Comparison of ENCODE assay signal across 19 cellular contexts in the genomic region with DNA sequence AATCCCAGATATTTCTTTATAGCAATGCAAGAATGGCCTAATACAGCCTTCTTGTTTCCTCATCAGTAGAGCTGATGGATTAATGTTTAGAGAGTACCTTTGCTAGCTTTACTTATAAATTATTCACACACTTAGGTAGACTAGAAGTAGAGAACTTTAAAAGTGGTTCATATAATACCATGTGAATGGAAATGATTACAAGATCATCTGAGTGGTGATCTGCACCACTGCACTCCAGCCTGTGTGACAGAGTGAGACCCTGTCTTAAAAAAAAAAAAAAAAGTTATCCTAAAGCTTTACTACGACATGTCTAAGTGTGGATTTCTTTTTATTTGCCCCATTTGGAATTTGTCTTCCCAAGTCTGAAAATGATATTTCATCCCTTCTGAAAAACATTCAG. TPM values are rescaled to one million over a fixed set of nuclear protein-coding genes. Genes with fewer than 3 reads are reported as not detected.
DNase-seq lines count a peak whose midpoint lies in the region; ATAC-seq and TF ChIP-seq lines count a peak whose summit lies in the region.
"Had no signal": no experiment of that assay in that cellular context is flagged by ENCODE, and none has a peak within 500 bp of the region (broad histone marks: within the 10 kb centered on the region; RNA-seq: fewer than 3 reads in every experiment).

No MANE protein-coding gene starts in this region.

- CTCF ChIA-PET in activated CD8-positive, alpha-beta T cell treated with anti-CD3 and anti-CD28 coated beads, Interleukin-2, amount 10 ng/mL, durations not matched to agents 7 days and 5 days (lab: Charles Lee) = no interaction called here

- no peak for ATAC-seq in stimulated activated naive CD8-positive, alpha-beta T cell treated with anti-CD3 and anti-CD28 coated beads, Interleukin-15, amount 100 ng/mL, for 72 hours
- no peak for ATAC-seq in activated CD8-positive, alpha-beta T cell treated with anti-CD3 and anti-CD28 coated beads, Interleukin-2, amount 10 ng/mL, durations not matched to agents 7 days and 5 days
- no peak for ATAC-seq in HG03342 (IDR thresholded peaks at IDR 0.05; ENCODE audit: unreplicated experiment)
- ATAC-seq: CD8-positive, alpha-beta T cell; GM12878 had no signal

- no peak for DNase-seq in stimulated activated naive CD8-positive, alpha-beta T cell treated with anti-CD3 and anti-CD28 coated beads, Interleukin-15, amount 100 ng/mL, for 72 hours
- no peak for DNase-seq in chondrocyte (ENCODE audit: low spot score)
- no peak for DNase-seq in SKM-1 treated with dmso at 0.1 percent for 144 hours (lab: John Stamatoyannopoulos, UW; ENCODE audit: unreplicated experiment)
- no peak for DNase-seq in activated CD8-positive, alpha-beta T cell treated with anti-CD3 and anti-CD28 coated beads, Interleukin-2, amount 10 ng/mL, durations not matched to agents 7 days and 5 days
- no peak for DNase-seq in T-helper 1 cell
- DNase-seq: Caco-2; CD4-positive, CD25-positive, alpha-beta regulatory T cell; CD8-positive, alpha-beta T cell; DMS 273 treated with DMSO at 0.1 percent for 48 hours; DMS79; EL; GDM1; GOT3; HFFc6 had no signal

- peaks cover 15% of the 10 kb centered on the region for H3K27me3 Mint-ChIP-seq in stimulated activated naive CD8-positive, alpha-beta T cell treated with anti-CD3 and anti-CD28 coated beads, Interleukin-15, Interleukin-2, amounts not matched to agents 100 ng/mL and 50 ng/mL, for 24 hours
- peaks cover 18% of the 10 kb centered on the region for H3K27me3 Mint-ChIP-seq in stimulated activated naive CD8-positive, alpha-beta T cell treated with anti-CD3 and anti-CD28 coated beads, Interleukin-15, amount 100 ng/mL, for 72 hours
- H3K27me3 Mint-ChIP-seq in chondrocyte (ENCODE audit: low read depth) (no peaks in the 10 kb centered on the region), nephron (ENCODE audit: low read depth) (no peaks in the 10 kb centered on the region)
- peaks cover 13% of the 10 kb centered on the region for H3K27me3 Mint-ChIP-seq in activated CD8-positive, alpha-beta T cell treated with anti-CD3 and anti-CD28 coated beads, Interleukin-2, amount 10 ng/mL, durations not matched to agents 7 days and 5 days (ENCODE audit: low read depth)
- H3K27me3 Mint-ChIP-seq: B cell; CD4-positive, CD25-positive, alpha-beta regulatory T cell had no signal

- TF ChIP-seq CTCF in chondrocyte (IDR thresholded peaks at IDR 0.05) (no peak), nephron (IDR thresholded peaks at IDR 0.05; ENCODE audit: unreplicated experiment in 3 of 3) (no peak)

- POLR2A ChIA-PET in activated CD8-positive, alpha-beta T cell treated with anti-CD3 and anti-CD28 coated beads, Interleukin-2, amount 10 ng/mL, durations not matched to agents 7 days and 5 days (lab: Charles Lee) = no interaction called here

- H3K9me3 Mint-ChIP-seq in stimulated activated naive CD8-positive, alpha-beta T cell treated with anti-CD3 and anti-CD28 coated beads, Interleukin-15, Interleukin-2, amounts not matched to agents 100 ng/mL and 50 ng/mL, for 24 hours = peaks cover 4% of the 10 kb centered on the region
- H3K9me3 Mint-ChIP-seq in stimulated activated naive CD8-positive, alpha-beta T cell treated with anti-CD3 and anti-CD28 coated beads, Interleukin-15, amount 100 ng/mL, for 72 hours = peaks cover 0 to 3% of the 10 kb centered on the region in 2 donors
- peaks cover 7% of the 10 kb centered on the region for H3K9me3 Mint-ChIP-seq in chondrocyte (ENCODE audit: low read depth)
- no peaks in the 10 kb centered on the region for H3K9me3 Mint-ChIP-seq in nephron
- H3K9me3 Mint-ChIP-seq in activated CD8-positive, alpha-beta T cell treated with anti-CD3 and anti-CD28 coated beads, Interleukin-2, amount 10 ng/mL, durations not matched to agents 7 days and 5 days (ENCODE audit: insufficient read depth) = no peaks in the 10 kb centered on the region
- H3K9me3 Mint-ChIP-seq: CD8-positive, alpha-beta T cell had no signal

- peak overlapping the region; percentile 74 for H3K27ac Mint-ChIP-seq in stimulated activated naive CD8-positive, alpha-beta T cell treated with anti-CD3 and anti-CD28 coated beads, Interleukin-15, Interleukin-2, amounts not matched to agents 100 ng/mL and 50 ng/mL, for 24 hours
- H3K27ac Mint-ChIP-seq in stimulated activated naive CD8-positive, alpha-beta T cell treated with anti-CD3 and anti-CD28 coated beads, Interleukin-15, amount 100 ng/mL, for 72 hours = no peak overlapping the region
- H3K27ac Mint-ChIP-seq in chondrocyte (ENCODE audit: unreplicated experiment) = peak overlapping the region; percentile 47
- H3K27ac Mint-ChIP-seq in nephron = peak overlapping the region in 2 of 3 experiments; percentile 33 to 67
- H3K27ac Mint-ChIP-seq in activated CD8-positive, alpha-beta T cell treated with anti-CD3 and anti-CD28 coated beads, Interleukin-2, amount 10 ng/mL, durations not matched to agents 7 days and 5 days = no peak overlapping the region
- H3K27ac Mint-ChIP-seq: B cell; CD4-positive, CD25-positive, alpha-beta regulatory T cell; CD8-positive, alpha-beta T cell; HFFc6 had no signal

- no peak overlapping the region for H3K4me3 Mint-ChIP-seq in stimulated activated naive CD8-positive, alpha-beta T cell treated with anti-CD3 and anti-CD28 coated beads, Interleukin-15, Interleukin-2, amounts not matched to agents 100 ng/mL and 50 ng/mL, for 24 hours
- H3K4me3 Mint-ChIP-seq in stimulated activated naive CD8-positive, alpha-beta T cell treated with anti-CD3 and anti-CD28 coated beads, Interleukin-15, amount 100 ng/mL, for 72 hours = no peak overlapping the region
- H3K4me3 Mint-ChIP-seq in chondrocyte (ENCODE audit: unreplicated experiment) = no peak overlapping the region
- H3K4me3 Mint-ChIP-seq in nephron = no peak overlapping the region
- H3K4me3 Mint-ChIP-seq in activated CD8-positive, alpha-beta T cell treated with anti-CD3 and anti-CD28 coated beads, Interleukin-2, amount 10 ng/mL, durations not matched to agents 7 days and 5 days = no peak overlapping the region
- H3K4me3 Mint-ChIP-seq: B cell; CD4-positive, CD25-positive, alpha-beta regulatory T cell; CD8-positive, alpha-beta T cell; HFFc6 had no signal

- H3K36me3 Mint-ChIP-seq in stimulated activated naive CD8-positive, alpha-beta T cell treated with anti-CD3 and anti-CD28 coated beads, Interleukin-15, Interleukin-2, amounts not matched to agents 100 ng/mL and 50 ng/mL, for 24 hours (ENCODE audit: low read depth) = peaks cover 42% of the 10 kb centered on the region
- H3K36me3 Mint-ChIP-seq in chondrocyte (ENCODE audit: low read depth) (peaks cover 17% of the 10 kb centered on the region), nephron (ENCODE audit: low read depth) (peaks cover 84% of the 10 kb centered on the region)
- no peaks in the 10 kb centered on the region for H3K36me3 Mint-ChIP-seq in activated CD8-positive, alpha-beta T cell treated with anti-CD3 and anti-CD28 coated beads, Interleukin-2, amount 10 ng/mL, durations not matched to agents 7 days and 5 days (ENCODE audit: low read depth)
- H3K36me3 Mint-ChIP-seq: CD8-positive, alpha-beta T cell had no signal

- peaks cover 40% of the 10 kb centered on the region for H3K4me1 Mint-ChIP-seq in stimulated activated naive CD8-positive, alpha-beta T cell treated with anti-CD3 and anti-CD28 coated beads, Interleukin-15, Interleukin-2, amounts not matched to agents 100 ng/mL and 50 ng/mL, for 24 hours (ENCODE audit: low read depth)
- H3K4me1 Mint-ChIP-seq in stimulated activated naive CD8-positive, alpha-beta T cell treated with anti-CD3 and anti-CD28 coated beads, Interleukin-15, amount 100 ng/mL, for 72 hours = peaks cover 34% of the 10 kb centered on the region
- H3K4me1 Mint-ChIP-seq in chondrocyte (ENCODE audit: low read depth) (peaks cover 59% of the 10 kb centered on the region), nephron (peaks cover 11% of the 10 kb centered on the region)
- peaks cover 14% of the 10 kb centered on the region for H3K4me1 Mint-ChIP-seq in activated CD8-positive, alpha-beta T cell treated with anti-CD3 and anti-CD28 coated beads, Interleukin-2, amount 10 ng/mL, durations not matched to agents 7 days and 5 days (ENCODE audit: low read depth)

RNA-seq across cellular contexts. Expression of a gene that starts 23.2 kb away (rescaled TPM):
- 0.19 TPM in 1 of 3 replicates, not detected in the others for total RNA-seq in chondrocyte
- total RNA-seq in activated CD8-positive, alpha-beta T cell treated with anti-CD3 and anti-CD28 coated beads, Interleukin-2, amount 10 ng/mL, durations not matched to agents 7 days and 5 days = under 1 TPM in 1 of 2 experiments, not detected in 1; 0.26 TPM
- total RNA-seq: B cell; Caco-2; CD4-positive, CD25-positive, alpha-beta regulatory T cell had no signal

Comparison
In these comparisons a context has a peak if more than half of its experiments do, and no peak if none do; other contexts are left out.
1. H3K27ac Mint-ChIP-seq: peak in stimulated activated naive CD8-positive, alpha-beta T cell treated with anti-CD3 and anti-CD28 coated beads, Interleukin-15, Interleukin-2, amounts not matched to agents 100 ng/mL and 50 ng/mL, for 24 hours (single experiment), chondrocyte (single experiment) and nephron (2 of 3); none in stimulated activated naive CD8-positive, alpha-beta T cell treated with anti-CD3 and anti-CD28 coated beads, Interleukin-15, amount 100 ng/mL, for 72 hours (0 of 2) and activated CD8-positive, alpha-beta T cell treated with anti-CD3 and anti-CD28 coated beads, Interleukin-2, amount 10 ng/mL, durations not matched to agents 7 days and 5 days (single experiment).